Comparison of ENCODE assay signal across 8 cellular contexts in genomic region chr19:7534531-7534980, GRCh38. TPM values are rescaled to one million over a fixed set of nuclear protein-coding genes. Genes with fewer than 3 reads are reported as not detected.
A peak's percentile ranks its signal among the peaks of the same experiment; 100 is the strongest.
DNase-seq lines count a peak whose midpoint lies in the region; TF ChIP-seq lines count a peak whose summit lies in the region.

No MANE protein-coding gene starts in this region.

- H3K27ac ChIP-seq in HUES48 (ENCODE audit: low read depth, low read length) = peak overlapping the region; percentile 85
- H3K27ac ChIP-seq in layer of hippocampus (ENCODE audit: low read depth, low read length) = peak overlapping the region; percentile 98
- H3K27ac ChIP-seq in spleen = peak overlapping the region; percentile 80 to 93 (median 88)

- H3K4me3 ChIP-seq in HUES48 (ENCODE audit: low read depth, low read length) (peak overlapping the region; percentile 87), spleen (peak overlapping the region; percentile 71 to 93 (median 86))

- no peak for TF ChIP-seq CTCF in spleen (IDR thresholded peaks at IDR 0.05 in 8 of 11, conservative IDR thresholded peaks at IDR 0.05 in 3 of 11)

- DNase-seq in NCI-H1417 (lab: John Stamatoyannopoulos, UW) (peak in 2 of 3 experiments; percentile 61 to 69), NCI-H1417 treated with DMSO at 0.1 percent for 48 hours (lab: John Stamatoyannopoulos, UW) (no peak), T1000 (lab: John Stamatoyannopoulos, UW) (peak; percentile 21), dedifferentiated amniotic fluid mesenchymal stem cell (ENCODE audit: extremely low spot score) (peak; percentile 85), spleen (no peak), KBM-7 (no peak)

- in situ Hi-C loops in KBM-7 (cut with MboI; ENCODE audit: low pct_unique_long_range_greater_than_20kb, low sequenced_read_pairs) = no loop called here

- intact Hi-C loops in spleen (cut with DNase I; ENCODE audit: low total_unique reads) = no loop called here

- no peak for TF ChIP-seq POLR2A in spleen (IDR thresholded peaks at IDR 0.05)

- H3K27me3 ChIP-seq in HUES48 (ENCODE audit: control insufficient read depth, insufficient read depth, low read length) (no peaks in the 10 kb centered on the region), layer of hippocampus (ENCODE audit: control insufficient read depth, insufficient read depth, low read length) (no peaks in the 10 kb centered on the region), spleen (replicated peaks in 1 of 7) (no peaks in the 10 kb centered on the region)

- WGBS in spleen, 5 donors = 0 to 1% (median 1%) methylated on average over 10 to 20 of the region's 20 CpGs

- H3K4me1 ChIP-seq in HUES48 (ENCODE audit: control insufficient read depth, insufficient read depth, low read length) (no peaks in the 10 kb centered on the region), spleen (peaks cover 13 to 58% (median 40%) of the 10 kb centered on the region in 6 donors)

- no peaks in the 10 kb centered on the region for H3K9me3 ChIP-seq in HUES48 (ENCODE audit: control insufficient read depth, insufficient read depth, low read length)
- H3K9me3 ChIP-seq in spleen = no peaks in the 10 kb centered on the region

- H3K9ac ChIP-seq in HUES48 (ENCODE audit: low read depth, low read length) = peak overlapping the region; percentile 30

- peaks cover 22% of the 10 kb centered on the region for H3K36me3 ChIP-seq in HUES48 (ENCODE audit: control insufficient read depth, insufficient read depth, low read length)
- H3K36me3 ChIP-seq in spleen = peaks cover 0 to 67% (median 36%) of the 10 kb centered on the region in 6 donors

RNA-seq across cellular contexts. Expression of gene PNPLA6, which starts 1.0 kb away (rescaled TPM):
- total RNA-seq in spleen = 100 to 1,000 TPM; 125 to 225 (median 151) TPM
- 100 to 1,000 TPM in 2 of 3 donors, 10 to 100 TPM in 1; 51.0 to 142 (median 130) TPM for polyA plus RNA-seq in spleen

RNA-seq across cellular contexts. Expression of gene MCOLN1, which starts 12.1 kb away (rescaled TPM):
- 100 to 1,000 TPM in 6 of 7 donors, 10 to 100 TPM in 1; 76.9 to 166 (median 131) TPM for total RNA-seq in spleen
- polyA plus RNA-seq in spleen = 100 to 1,000 TPM in 1 of 3 donors, 10 to 100 TPM in 2; 25.1 to 106 (median 68.5) TPM

RNA-seq across cellular contexts. Expression of gene ZNF358, which starts 18.7 kb away (rescaled TPM):
- 10 to 100 TPM; 22.8 to 50.5 (median 43.6) TPM for total RNA-seq in spleen
- 10 to 100 TPM; 23.8 to 44.6 (median 30.6) TPM for polyA plus RNA-seq in spleen

RNA-seq across cellular contexts. Expression of gene PEX11G, which starts 45.7 kb away (rescaled TPM):
- 1 to 10 TPM; 2.3 to 9.6 (median 5.2) TPM for total RNA-seq in spleen
- 1 to 10 TPM; 3.4 to 7.8 (median 4.0) TPM for polyA plus RNA-seq in spleen

Comparison
In these comparisons a context has a peak if more than half of its experiments do, and no peak if none do; other contexts are left out.
1. DNase-seq: peak in NCI-H1417 (2 of 3), T1000 (single experiment) and dedifferentiated amniotic fluid mesenchymal stem cell (single experiment); none in NCI-H1417 treated with DMSO at 0.1 percent for 48 hours (single experiment), spleen (single experiment) and KBM-7 (single experiment).
2. Peak in every context shown above with its lines, with median percentiles within 50 percentile points of each other: H3K27ac ChIP-seq.